ENCODE assay signal across 25 cellular contexts in genomic region chr9:89218040-89218928, GRCh38. TPM values are rescaled to one million over a fixed set of nuclear protein-coding genes. Genes with fewer than 3 reads are reported as not detected.
A peak's percentile ranks its signal among the peaks of the same experiment; 100 is the strongest.
DNase-seq lines count a peak whose midpoint lies in the region; ATAC-seq, FAIRE-seq and TF ChIP-seq lines count a peak whose summit lies in the region.
"Had no signal": no experiment of that assay in that cellular context is flagged by ENCODE, and none has a peak within 500 bp of the region (broad histone marks: within the 10 kb centered on the region; RNA-seq: fewer than 3 reads in every experiment).

No MANE protein-coding gene starts in this region.

- no peak for FAIRE-seq in K562 (lab: Jason Lieb, UNC)
- FAIRE-seq: A549, kidney had no signal

- intact Hi-C loops in K562 (cut with micrococcal nuclease): no loop called here

- H4K20me1 ChIP-seq in K562 (replicated peaks; ENCODE audit: control insufficient read depth, insufficient read depth, low read length): no peaks in the 10 kb centered on the region

- H3K36me3 ChIP-seq in K562 (ENCODE audit: control insufficient read depth, insufficient read depth, low read length): no peaks in the 10 kb centered on the region
- H3K36me3 ChIP-seq: cardiac muscle cell, esophagus muscularis mucosa, heart right ventricle, thoracic aorta had no signal

- no peaks in the 10 kb centered on the region for H3K9me3 ChIP-seq in K562 (replicated peaks; ENCODE audit: control insufficient read depth, insufficient read depth, low read depth, low read length)
- H3K9me3 ChIP-seq: A549, esophagus muscularis mucosa, heart right ventricle, thoracic aorta had no signal

- no peaks in the 10 kb centered on the region for H3K9me1 ChIP-seq in K562 (ENCODE audit: control insufficient read depth, insufficient read depth, low read length)

- H3K27ac ChIP-seq in K562 (ENCODE audit: extremely low read depth, low read depth, low read length): no peak overlapping the region
- H3K27ac ChIP-seq: A549, cardiac muscle cell, esophagus muscularis mucosa, heart right ventricle, thoracic aorta had no signal

- TF ChIP-seq POLR2A in K562 (conservative IDR thresholded peaks at IDR 0.05): no peak

- in situ Hi-C loops in K562 (cut with MboI): no loop called here

- POLR2A ChIA-PET in K562 (lab: Yijun Ruan, JAX): no interaction called here

- no peak overlapping the region for H3K9ac ChIP-seq in K562 (ENCODE audit: insufficient read depth in 1 of 2, low read depth in 2 of 2, low read length in 2 of 2)

- H2AFZ ChIP-seq in K562 (ENCODE audit: low read depth, low read length): no peak overlapping the region

- no peak for TF ChIP-seq RAD21 in K562 (CRISPR knock-in tag; conservative IDR thresholded peaks at IDR 0.05 in 1 of 2, IDR thresholded peaks at IDR 0.05 in 1 of 2)

- WGBS in K562 (ENCODE audit: insufficient coverage, low coverage, missing lambda C conversion rate): 0% methylated on average over 11 of the region's 11 CpGs

- TF ChIP-seq EP300 in K562 (IDR thresholded peaks at IDR 0.05; ENCODE audit: low read length): no peak

- H3K27me3 ChIP-seq in K562 (ENCODE audit: control insufficient read depth in 2 of 2, insufficient read depth in 2 of 2, low read length in 2 of 2): peaks cover 0 to 11% of the 10 kb centered on the region in 2 experiments; a peak in 2 of 5 replicates
- H3K27me3 ChIP-seq: cardiac muscle cell, esophagus muscularis mucosa had no signal

- H3K4me3 ChIP-seq in K562: no peak overlapping the region
- H3K4me3 ChIP-seq: A549, cardiac muscle cell, esophagus muscularis mucosa, heart right ventricle, thoracic aorta had no signal

- CTCF ChIA-PET in K562 (lab: Yijun Ruan, JAX; ENCODE audit: low intra/inter-chr PET ratio): no interaction called here

- DNase-seq in NCI-H748 (lab: John Stamatoyannopoulos, UW; ENCODE audit: unreplicated experiment) (peak; percentile 78), NCI-H748 treated with DMSO at 0.1 percent for 48 hours (lab: John Stamatoyannopoulos, UW) (no peak), K562 (ENCODE audit: extremely low read depth in 1 of 4, low spot score in 3 of 4) (no peak), iris pigment epithelial cell (ENCODE audit: low read depth) (peak; percentile 23), NOMO-1 treated with dmso at 0.1 percent for 144 hours (lab: John Stamatoyannopoulos, UW; ENCODE audit: unreplicated experiment) (no peak), HPDE6-E6E7 (ENCODE audit: extremely low spot score) (no peak)
- DNase-seq in activated T-cell treated with anti-CD3 and anti-CD28 coated beads, Interleukin-2, amount 50 U/mL, for 1 hour: no peak
- DNase-seq in activated naive CD4-positive, alpha-beta T cell (lab: John Stamatoyannopoulos, UW): no peak
- DNase-seq: activated CD4-positive, CD25-positive, alpha-beta regulatory T cell; DMS79; heart right ventricle; kidney; MM.1S; NCI-H2029; NCI-H524 treated with DMSO at 0.1 percent for 48 hours; nephron progenitor cell; SHP77 treated with DMSO at 0.1 percent for 48 hours; T-helper 2 cell had no signal

- H3K4me1 ChIP-seq in K562 (replicated peaks in 1 of 2; ENCODE audit: control insufficient read depth in 2 of 2, insufficient read depth in 2 of 2, low read length in 2 of 2): no peaks in the 10 kb centered on the region
- H3K4me1 ChIP-seq: A549, heart right ventricle had no signal

- no peak for TF ChIP-seq CTCF in K562 (IDR thresholded peaks at IDR 0.05 in 2 of 3, conservative IDR thresholded peaks at IDR 0.05 in 1 of 3; ENCODE audit: insufficient read depth in 2 of 3, low read depth in 1 of 3, low read length in 3 of 3)

- H3K4me2 ChIP-seq in K562 (ENCODE audit: insufficient read depth, low read length): no peak overlapping the region
- H3K4me2 ChIP-seq: A549 had no signal

- no peak for ATAC-seq in K562
- ATAC-seq: A549, heart right ventricle had no signal

- no TSS peak for BruUV-seq in K562 (replicated peaks; lab: Mats Ljungman, UMichigan)

- H3K79me2 ChIP-seq in K562 (ENCODE audit: control insufficient read depth, insufficient read depth, low read length): no peaks in the 10 kb centered on the region

TF ChIP-seq in K562, 482 proteins besides CTCF, POLR2A, EP300 and RAD21:
- TF ChIP-seq FOXK1 (CRISPR knock-in tag; IDR thresholded peaks at IDR 0.05; ENCODE audit: borderline replicate concordance) (no peak), RFX1 (IDR thresholded peaks at IDR 0.05) (peak; percentile 65)
- TF ChIP-seq, protein P1, sequence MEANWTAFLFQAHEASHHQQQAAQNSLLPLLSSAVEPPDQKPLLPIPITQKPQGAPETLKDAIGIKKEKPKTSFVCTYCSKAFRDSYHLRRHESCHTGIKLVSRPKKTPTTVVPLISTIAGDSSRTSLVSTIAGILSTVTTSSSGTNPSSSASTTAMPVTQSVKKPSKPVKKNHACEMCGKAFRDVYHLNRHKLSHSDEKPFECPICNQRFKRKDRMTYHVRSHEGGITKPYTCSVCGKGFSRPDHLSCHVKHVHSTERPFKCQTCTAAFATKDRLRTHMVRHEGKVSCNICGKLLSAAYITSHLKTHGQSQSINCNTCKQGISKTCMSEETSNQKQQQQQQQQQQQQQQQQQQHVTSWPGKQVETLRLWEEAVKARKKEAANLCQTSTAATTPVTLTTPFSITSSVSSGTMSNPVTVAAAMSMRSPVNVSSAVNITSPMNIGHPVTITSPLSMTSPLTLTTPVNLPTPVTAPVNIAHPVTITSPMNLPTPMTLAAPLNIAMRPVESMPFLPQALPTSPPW (CRISPR knock-in tag; IDR thresholded peaks at IDR 0.05): no peak
- TF ChIP-seq, protein P2, sequence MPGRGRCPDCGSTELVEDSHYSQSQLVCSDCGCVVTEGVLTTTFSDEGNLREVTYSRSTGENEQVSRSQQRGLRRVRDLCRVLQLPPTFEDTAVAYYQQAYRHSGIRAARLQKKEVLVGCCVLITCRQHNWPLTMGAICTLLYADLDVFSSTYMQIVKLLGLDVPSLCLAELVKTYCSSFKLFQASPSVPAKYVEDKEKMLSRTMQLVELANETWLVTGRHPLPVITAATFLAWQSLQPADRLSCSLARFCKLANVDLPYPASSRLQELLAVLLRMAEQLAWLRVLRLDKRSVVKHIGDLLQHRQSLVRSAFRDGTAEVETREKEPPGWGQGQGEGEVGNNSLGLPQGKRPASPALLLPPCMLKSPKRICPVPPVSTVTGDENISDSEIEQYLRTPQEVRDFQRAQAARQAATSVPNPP (IDR thresholded peaks at IDR 0.05; ENCODE audit: borderline replicate concordance, insufficient read depth, insufficient read length): no peak

RNA-seq across cellular contexts. Expression of gene SHC3, which starts 39.7 kb away (rescaled TPM):
- total RNA-seq in K562 (2011; cell fraction: chromatin; rRNA removed; ENCODE audit: low replicate concordance): not detected in 2 replicates
- not detected in 2 replicates for total RNA-seq in K562 (2011; cell fraction: nucleolus; rRNA removed)
- total RNA-seq in K562 (2011; cell fraction: nucleoplasm; rRNA removed): not detected in 2 replicates
- total RNA-seq in K562 (2014; rRNA removed) (not detected in 2 replicates), K562 (2014; rRNA removed; fragmentation: Illumina TruSeq; extraction: Trizol) (not detected in 2 replicates), K562 (2015; rRNA removed; fragmentation: Illumina TruSeq; extraction: Trizol) (not detected in 2 replicates), K562 (2021) (0.02 TPM in 1 of 2 replicates, not detected in the other)
- polyA plus RNA-seq in K562 (2011; rRNA removed) (not detected in 2 replicates), K562 (2014; fragmentation: Illumina TruSeq; extraction: Trizol) (not detected in 2 replicates), K562 (2014; fragmentation: Nextera tagmentation; extraction: Ambion mirVana) (not detected), K562 (2014; rRNA removed) (not detected in 2 replicates)
- not detected in 2 replicates for polyA plus RNA-seq in K562 (2011; cell fraction: cytosol; rRNA removed)
- polyA plus RNA-seq in K562 (2011; cell fraction: nucleus; rRNA removed): 0.01 and 0.28 TPM in 2 replicates
- 0.05 TPM in 1 of 2 replicates, not detected in the other for polyA plus RNA-seq in K562 (2012)
- polyA minus RNA-seq in K562 (2011; rRNA and poly(A)+ RNA removed): not detected in 2 replicates
- polyA minus RNA-seq in K562 (2011; cell fraction: cytosol; rRNA and poly(A)+ RNA removed): not detected in 2 replicates
- not detected in 2 replicates for polyA minus RNA-seq in K562 (2011; cell fraction: nucleus; rRNA and poly(A)+ RNA removed)
- total RNA-seq: activated CD8-positive, alpha-beta memory T cell treated with anti-CD3 and anti-CD28 coated beads for 36 hours; activated T-helper 1 cell treated with anti-CD3 and anti-CD28 coated beads, Interleukin-12 subunit alpha, Interleukin-12 subunit beta, Interleukin-2, Interleukin-4 antibody, amounts not matched to agents 30 ng/mL and 10 ng/mL and 1 ng/mL, durations not matched to agents 14 hours and 24 hours and 36 hours had no signal
- polyA plus RNA-seq: CD14-positive monocyte had no signal

Comparison
In these comparisons a context has a peak if more than half of its experiments do, and no peak if none do; other contexts are left out.
1. DNase-seq: peak in NCI-H748 (single experiment) and iris pigment epithelial cell (single experiment); none in NCI-H748 treated with DMSO at 0.1 percent for 48 hours (single experiment), K562 (0 of 4), NOMO-1 treated with dmso at 0.1 percent for 144 hours (single experiment), activated T-cell treated with anti-CD3 and anti-CD28 coated beads, Interleukin-2, amount 50 U/mL, for 1 hour (single experiment), HPDE6-E6E7 (single experiment) and activated naive CD4-positive, alpha-beta T cell (0 of 4).